16 cellular contexts compared by ENCODE assay signal in genomic region chr19:55229789-55230182, GRCh38. TPM values are rescaled to one million over a fixed set of nuclear protein-coding genes. Genes with fewer than 3 reads are reported as not detected.
"Had no signal": no experiment of that assay in that cellular context is flagged by ENCODE, and none has a peak within 500 bp of the region (broad histone marks: within the 10 kb centered on the region; RNA-seq: fewer than 3 reads in every experiment).

No MANE protein-coding gene starts in this region.

- H3K9me3 ChIP-seq: thyroid gland, vagina had no signal

- H3K9me3 Mint-ChIP-seq: activated B cell treated with CpG ODN at 0.5 μM for 24 hours; activated CD4-positive, alpha-beta T cell treated with anti-CD3 and anti-CD28 coated beads, Interleukin-2, amount 10 ng/mL, durations not matched to agents 24 days and 14 days; activated T-helper 1 cell treated with anti-CD3 and anti-CD28 coated beads, Interleukin-12 subunit alpha, Interleukin-12 subunit beta, Interleukin-2, Interleukin-4 antibody, amounts not matched to agents 30 ng/mL and 10 ng/mL and 1 ng/mL, durations not matched to agents 14 hours and 24 hours and 36 hours; endodermal cell had no signal

- H3K27ac ChIP-seq: parathyroid adenoma, skin epidermis, thyroid gland, vagina had no signal

- H3K9ac ChIP-seq: parathyroid adenoma had no signal

- H3K27me3 Mint-ChIP-seq: activated B cell treated with CpG ODN at 0.5 μM for 24 hours; activated CD4-positive, alpha-beta T cell treated with anti-CD3 and anti-CD28 coated beads, Interleukin-2, amount 10 ng/mL, durations not matched to agents 24 days and 14 days had no signal

- H3K79me2 ChIP-seq: parathyroid adenoma had no signal

- H3K4me1 ChIP-seq: parathyroid adenoma, vagina had no signal

- H3K27me3 ChIP-seq: thyroid gland, vagina had no signal

- DNase-seq: activated B cell treated with CpG ODN at 0.5 μM for 24 hours; activated CD4-positive, alpha-beta T cell treated with anti-CD3 and anti-CD28 coated beads, Interleukin-2, amount 10 ng/mL, durations not matched to agents 24 days and 14 days; activated naive CD4-positive, alpha-beta T cell; dermis blood vessel endothelial cell; endodermal cell; hippocampal formation; left ventricle myocardium superior; stimulated activated CD4-positive, alpha-beta T cell treated with anti-CD3 and anti-CD28 coated beads, Interleukin-4, amount 100 ng/mL, for 4 hours; T-helper 2 cell; thyroid gland had no signal

- H3K4me3 ChIP-seq: skin epidermis, thyroid gland, vagina had no signal

- H3K4me3 Mint-ChIP-seq: activated B cell treated with CpG ODN at 0.5 μM for 24 hours; activated CD4-positive, alpha-beta T cell treated with anti-CD3 and anti-CD28 coated beads, Interleukin-2, amount 10 ng/mL, durations not matched to agents 24 days and 14 days; activated T-helper 1 cell treated with anti-CD3 and anti-CD28 coated beads, Interleukin-12 subunit alpha, Interleukin-12 subunit beta, Interleukin-2, Interleukin-4 antibody, amounts not matched to agents 30 ng/mL and 10 ng/mL and 1 ng/mL, durations not matched to agents 14 hours and 24 hours and 36 hours; endodermal cell had no signal

- H3K4me1 Mint-ChIP-seq: activated CD4-positive, alpha-beta T cell treated with anti-CD3 and anti-CD28 coated beads, Interleukin-2, amount 10 ng/mL, durations not matched to agents 24 days and 14 days had no signal

- H2AFZ ChIP-seq: parathyroid adenoma had no signal

- H3K27ac Mint-ChIP-seq: activated B cell treated with CpG ODN at 0.5 μM for 24 hours; activated CD4-positive, alpha-beta T cell treated with anti-CD3 and anti-CD28 coated beads, Interleukin-2, amount 10 ng/mL, durations not matched to agents 24 days and 14 days; activated T-helper 1 cell treated with anti-CD3 and anti-CD28 coated beads, Interleukin-12 subunit alpha, Interleukin-12 subunit beta, Interleukin-2, Interleukin-4 antibody, amounts not matched to agents 30 ng/mL and 10 ng/mL and 1 ng/mL, durations not matched to agents 14 hours and 24 hours and 36 hours had no signal

RNA-seq across cellular contexts. Expression of gene PTPRH, which starts 20.5 kb away (rescaled TPM):
- total RNA-seq: activated B cell treated with CpG ODN at 0.5 μM for 24 hours; activated CD4-positive, alpha-beta T cell treated with anti-CD3 and anti-CD28 coated beads, Interleukin-2, amount 10 ng/mL, durations not matched to agents 24 days and 14 days; endodermal cell had no signal

RNA-seq across cellular contexts. Expression of gene SYT5, which starts 49.7 kb away (rescaled TPM):
- total RNA-seq: activated B cell treated with CpG ODN at 0.5 μM for 24 hours; activated CD4-positive, alpha-beta T cell treated with anti-CD3 and anti-CD28 coated beads, Interleukin-2, amount 10 ng/mL, durations not matched to agents 24 days and 14 days; activated T-helper 1 cell treated with anti-CD3 and anti-CD28 coated beads, Interleukin-12 subunit alpha, Interleukin-12 subunit beta, Interleukin-2, Interleukin-4 antibody, amounts not matched to agents 30 ng/mL and 10 ng/mL and 1 ng/mL, durations not matched to agents 14 hours and 24 hours and 36 hours; dermis blood vessel endothelial cell; endodermal cell; left ventricle myocardium superior; mesenteric fat pad; renal cortical epithelial cell; thyroid gland; vagina had no signal
